Comparison of ENCODE assay signal across 15 cellular contexts in genomic region chr15:39454189-39454986, GRCh38.
A peak's percentile ranks its signal among the peaks of the same experiment; 100 is the strongest.
DNase-seq lines count a peak whose midpoint lies in the region; ATAC-seq, FAIRE-seq and TF ChIP-seq lines count a peak whose summit lies in the region.
"Had no signal": no experiment of that assay in that cellular context is flagged by ENCODE, and none has a peak within 500 bp of the region (broad histone marks: within the 10 kb centered on the region; RNA-seq: fewer than 3 reads in every experiment).

No MANE protein-coding gene starts in this region.

- H3K27me3 Mint-ChIP-seq in osteocyte (ENCODE audit: unreplicated experiment) = no peaks in the 10 kb centered on the region

- no peaks in the 10 kb centered on the region for H3K9me3 Mint-ChIP-seq in osteocyte (ENCODE audit: unreplicated experiment)
- H3K9me3 Mint-ChIP-seq: CD4-positive, CD25-positive, alpha-beta regulatory T cell had no signal

- no peak for ATAC-seq in GM19452 (IDR thresholded peaks at IDR 0.05; ENCODE audit: unreplicated experiment)
- no peak for ATAC-seq in GM18868 (IDR thresholded peaks at IDR 0.05; ENCODE audit: unreplicated experiment)
- ATAC-seq: gastrocnemius medialis had no signal

- DNase-seq in CD1c-positive myeloid dendritic cell (ENCODE audit: extremely low spot score) (peak; percentile 77), NCI-H2171 treated with DMSO at 0.1 percent for 48 hours (lab: John Stamatoyannopoulos, UW) (peak; percentile 92), fibroblast of mammary gland (ENCODE audit: low read depth) (peak; percentile 82), osteocyte (ENCODE audit: extremely low spot score, unreplicated experiment) (no peak), iPS-NIHi7 (ENCODE audit: extremely low spot score) (no peak), HTR-8/SVneo (ENCODE audit: insufficient read length, low spot score) (no peak)
- DNase-seq: activated effector memory CD4-positive, alpha-beta T cell treated with Interleukin-2 at 50 U/mL for 16 hours; caudate nucleus; gastrocnemius medialis; mammary epithelial cell; NCI-H226; psoas muscle had no signal

- H3K4me1 Mint-ChIP-seq in osteocyte (ENCODE audit: unreplicated experiment) = peaks cover 27% of the 10 kb centered on the region
- H3K4me1 Mint-ChIP-seq: CD4-positive, CD25-positive, alpha-beta regulatory T cell had no signal

- H3K4me3 Mint-ChIP-seq in osteocyte (ENCODE audit: unreplicated experiment) = no peak overlapping the region
- H3K4me3 Mint-ChIP-seq: CD4-positive, CD25-positive, alpha-beta regulatory T cell had no signal

- no peak for FAIRE-seq in HTR-8/SVneo (lab: Jason Lieb, UNC)

- H3K4me3 ChIP-seq in fibroblast of mammary gland (ENCODE audit: control insufficient read depth, low read depth, low read length) = no peak overlapping the region
- H3K4me3 ChIP-seq: gastrocnemius medialis, psoas muscle had no signal

- H3K36me3 Mint-ChIP-seq in osteocyte (ENCODE audit: unreplicated experiment) = no peaks in the 10 kb centered on the region
- H3K36me3 Mint-ChIP-seq: CD4-positive, CD25-positive, alpha-beta regulatory T cell had no signal

- TF ChIP-seq CTCF in fibroblast of mammary gland (conservative IDR thresholded peaks at IDR 0.05; ENCODE audit: control insufficient read depth, insufficient read depth, low read depth, low read length) (no peak), osteocyte (IDR thresholded peaks at IDR 0.05) (no peak)

- peak overlapping the region; percentile 71 for H3K27ac Mint-ChIP-seq in osteocyte (ENCODE audit: unreplicated experiment)
- H3K27ac Mint-ChIP-seq: CD4-positive, CD25-positive, alpha-beta regulatory T cell had no signal

Comparison
In these comparisons a context has a peak if more than half of its experiments do, and no peak if none do; other contexts are left out.
1. DNase-seq: peak in CD1c-positive myeloid dendritic cell (single experiment), NCI-H2171 treated with DMSO at 0.1 percent for 48 hours (single experiment) and fibroblast of mammary gland (single experiment); none in osteocyte (single experiment), iPS-NIHi7 (single experiment) and HTR-8/SVneo (single experiment).